Comparison of ENCODE assay signal across 1 cellular context in genomic region chr20:47576516-47577033, GRCh38.
TF ChIP-seq lines count a peak whose summit lies in the region.

No MANE protein-coding gene starts in this region.

TF ChIP-seq in HepG2, 621 proteins besides CTCF, POLR2A, EP300 and RAD21 (continued from another document and continues in another):
- TF ChIP-seq ZHX2 (IDR thresholded peaks at IDR 0.05; ENCODE audit: low read depth) = no peak
- TF ChIP-seq ZHX2 (CRISPR knock-in tag; IDR thresholded peaks at IDR 0.05; ENCODE audit: borderline replicate concordance) = peak; percentile 74; the same call in 1 of the 2 replicates
- TF ChIP-seq ZNF335 (CRISPR knock-in tag; IDR thresholded peaks at IDR 0.05) = peak; percentile 66; the same call in 1 of the 2 replicates
- TF ChIP-seq, protein P1, sequence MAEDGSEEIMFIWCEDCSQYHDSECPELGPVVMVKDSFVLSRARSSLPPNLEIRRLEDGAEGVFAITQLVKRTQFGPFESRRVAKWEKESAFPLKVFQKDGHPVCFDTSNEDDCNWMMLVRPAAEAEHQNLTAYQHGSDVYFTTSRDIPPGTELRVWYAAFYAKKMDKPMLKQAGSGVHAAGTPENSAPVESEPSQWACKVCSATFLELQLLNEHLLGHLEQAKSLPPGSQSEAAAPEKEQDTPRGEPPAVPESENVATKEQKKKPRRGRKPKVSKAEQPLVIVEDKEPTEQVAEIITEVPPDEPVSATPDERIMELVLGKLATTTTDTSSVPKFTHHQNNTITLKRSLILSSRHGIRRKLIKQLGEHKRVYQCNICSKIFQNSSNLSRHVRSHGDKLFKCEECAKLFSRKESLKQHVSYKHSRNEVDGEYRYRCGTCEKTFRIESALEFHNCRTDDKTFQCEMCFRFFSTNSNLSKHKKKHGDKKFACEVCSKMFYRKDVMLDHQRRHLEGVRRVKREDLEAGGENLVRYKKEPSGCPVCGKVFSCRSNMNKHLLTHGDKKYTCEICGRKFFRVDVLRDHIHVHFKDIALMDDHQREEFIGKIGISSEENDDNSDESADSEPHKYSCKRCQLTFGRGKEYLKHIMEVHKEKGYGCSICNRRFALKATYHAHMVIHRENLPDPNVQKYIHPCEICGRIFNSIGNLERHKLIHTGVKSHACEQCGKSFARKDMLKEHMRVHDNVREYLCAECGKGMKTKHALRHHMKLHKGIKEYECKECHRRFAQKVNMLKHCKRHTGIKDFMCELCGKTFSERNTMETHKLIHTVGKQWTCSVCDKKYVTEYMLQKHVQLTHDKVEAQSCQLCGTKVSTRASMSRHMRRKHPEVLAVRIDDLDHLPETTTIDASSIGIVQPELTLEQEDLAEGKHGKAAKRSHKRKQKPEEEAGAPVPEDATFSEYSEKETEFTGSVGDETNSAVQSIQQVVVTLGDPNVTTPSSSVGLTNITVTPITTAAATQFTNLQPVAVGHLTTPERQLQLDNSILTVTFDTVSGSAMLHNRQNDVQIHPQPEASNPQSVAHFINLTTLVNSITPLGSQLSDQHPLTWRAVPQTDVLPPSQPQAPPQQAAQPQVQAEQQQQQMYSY (CRISPR knock-in tag; IDR thresholded peaks at IDR 0.05) = peak; percentile 46; the same call in 1 of the 2 replicates
- 0 out of 2 replicates have a peak, but pooled peaks have one; percentile 50 for TF ChIP-seq CREB3 (CRISPR knock-in tag; IDR thresholded peaks at IDR 0.05)
- TF ChIP-seq ETV5 (CRISPR knock-in tag; IDR thresholded peaks at IDR 0.05; ENCODE audit: borderline replicate concordance) = peak; percentile 74; the same call in 1 of the 2 replicates
- TF ChIP-seq ZNF44 (CRISPR knock-in tag; IDR thresholded peaks at IDR 0.05) = 0 out of 2 replicates have a peak, but pooled peaks have one; percentile 45
- peak; percentile 52; the same call in 1 of the 2 replicates for TF ChIP-seq CEBPB (IDR thresholded peaks at IDR 0.05; ENCODE audit: borderline replicate concordance, low read depth, low read length)
- 0 out of 4 replicates have a peak, but pooled peaks of 1 of the 2 experiments have one; percentile 36 for TF ChIP-seq ATF4 (CRISPR knock-in tag; IDR thresholded peaks at IDR 0.05)
- 0 out of 2 replicates have a peak, but pooled peaks have one; percentile 33 for TF ChIP-seq TARDBP (CRISPR knock-in tag; IDR thresholded peaks at IDR 0.05)
- peak; percentile 73 for TF ChIP-seq BCL6 (CRISPR knock-in tag; IDR thresholded peaks at IDR 0.05)
- TF ChIP-seq, protein P2, sequence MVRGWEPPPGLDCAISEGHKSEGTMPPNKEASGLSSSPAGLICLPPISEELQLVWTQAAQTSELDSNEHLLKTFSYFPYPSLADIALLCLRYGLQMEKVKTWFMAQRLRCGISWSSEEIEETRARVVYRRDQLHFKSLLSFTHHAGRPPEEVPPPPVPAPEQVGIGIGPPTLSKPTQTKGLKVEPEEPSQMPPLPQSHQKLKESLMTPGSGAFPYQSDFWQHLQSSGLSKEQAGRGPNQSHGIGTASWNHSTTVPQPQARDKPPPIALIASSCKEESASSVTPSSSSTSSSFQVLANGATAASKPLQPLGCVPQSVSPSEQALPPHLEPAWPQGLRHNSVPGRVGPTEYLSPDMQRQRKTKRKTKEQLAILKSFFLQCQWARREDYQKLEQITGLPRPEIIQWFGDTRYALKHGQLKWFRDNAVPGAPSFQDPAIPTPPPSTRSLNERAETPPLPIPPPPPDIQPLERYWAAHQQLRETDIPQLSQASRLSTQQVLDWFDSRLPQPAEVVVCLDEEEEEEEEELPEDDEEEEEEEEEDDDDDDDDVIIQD (CRISPR knock-in tag; IDR thresholded peaks at IDR 0.05; ENCODE audit: low read depth) = peak; percentile 100
- peak; percentile 71; the same call in 1 of the 2 replicates for TF ChIP-seq EHMT2 (IDR thresholded peaks at IDR 0.05; ENCODE audit: borderline replicate concordance, low read depth, low read length)
- TF ChIP-seq AKAP8 (CRISPR knock-in tag; IDR thresholded peaks at IDR 0.05) = no peak
- TF ChIP-seq, protein P3, sequence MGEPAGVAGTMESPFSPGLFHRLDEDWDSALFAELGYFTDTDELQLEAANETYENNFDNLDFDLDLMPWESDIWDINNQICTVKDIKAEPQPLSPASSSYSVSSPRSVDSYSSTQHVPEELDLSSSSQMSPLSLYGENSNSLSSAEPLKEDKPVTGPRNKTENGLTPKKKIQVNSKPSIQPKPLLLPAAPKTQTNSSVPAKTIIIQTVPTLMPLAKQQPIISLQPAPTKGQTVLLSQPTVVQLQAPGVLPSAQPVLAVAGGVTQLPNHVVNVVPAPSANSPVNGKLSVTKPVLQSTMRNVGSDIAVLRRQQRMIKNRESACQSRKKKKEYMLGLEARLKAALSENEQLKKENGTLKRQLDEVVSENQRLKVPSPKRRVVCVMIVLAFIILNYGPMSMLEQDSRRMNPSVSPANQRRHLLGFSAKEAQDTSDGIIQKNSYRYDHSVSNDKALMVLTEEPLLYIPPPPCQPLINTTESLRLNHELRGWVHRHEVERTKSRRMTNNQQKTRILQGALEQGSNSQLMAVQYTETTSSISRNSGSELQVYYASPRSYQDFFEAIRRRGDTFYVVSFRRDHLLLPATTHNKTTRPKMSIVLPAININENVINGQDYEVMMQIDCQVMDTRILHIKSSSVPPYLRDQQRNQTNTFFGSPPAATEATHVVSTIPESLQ (CRISPR knock-in tag; conservative IDR thresholded peaks at IDR 0.05) = peak; percentile 86; the same call in 1 of the 2 replicates
- 0 out of 2 replicates have a peak, but pooled peaks have one; percentile 29 for TF ChIP-seq FOXC1 (CRISPR knock-in tag; IDR thresholded peaks at IDR 0.05; ENCODE audit: borderline replicate concordance)
- TF ChIP-seq, protein P4, sequence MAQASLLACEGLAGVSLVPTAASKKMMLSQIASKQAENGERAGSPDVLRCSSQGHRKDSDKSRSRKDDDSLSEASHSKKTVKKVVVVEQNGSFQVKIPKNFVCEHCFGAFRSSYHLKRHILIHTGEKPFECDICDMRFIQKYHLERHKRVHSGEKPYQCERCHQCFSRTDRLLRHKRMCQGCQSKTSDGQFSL (CRISPR knock-in tag; IDR thresholded peaks at IDR 0.05) = 0 out of 2 replicates have a peak, but pooled peaks have one; percentile 56
- TF ChIP-seq SATB2 (CRISPR knock-in tag; IDR thresholded peaks at IDR 0.05) = no peak
- TF ChIP-seq PPARG (CRISPR knock-in tag; conservative IDR thresholded peaks at IDR 0.05) = peak; percentile 75
- no peak for TF ChIP-seq RARG (CRISPR knock-in tag; IDR thresholded peaks at IDR 0.05; ENCODE audit: low read depth)
- peak; percentile 30; the same call in 1 of the 2 replicates for TF ChIP-seq ZSCAN25 (CRISPR knock-in tag; IDR thresholded peaks at IDR 0.05)
- TF ChIP-seq KDM2A (CRISPR knock-in tag; IDR thresholded peaks at IDR 0.05; ENCODE audit: borderline replicate concordance, low read depth) = peak; percentile 59; the same call in 1 of the 2 replicates
- peak; percentile 58 for TF ChIP-seq POLR2AphosphoS5 (IDR thresholded peaks at IDR 0.05; ENCODE audit: low read depth, low read length)
- TF ChIP-seq NR2F1 (CRISPR knock-in tag; IDR thresholded peaks at IDR 0.05) = peak; percentile 72
- TF ChIP-seq ZNF605 (CRISPR knock-in tag; IDR thresholded peaks at IDR 0.05) = peak; percentile 70; the same call in 1 of the 2 replicates
- TF ChIP-seq SP140L (CRISPR knock-in tag; IDR thresholded peaks at IDR 0.05; ENCODE audit: borderline replicate concordance) = peak; percentile 88; the same call in 1 of the 2 replicates
- no peak for TF ChIP-seq NPAS2 (CRISPR knock-in tag; IDR thresholded peaks at IDR 0.05; ENCODE audit: borderline replicate concordance)
- TF ChIP-seq ZNF251 (CRISPR knock-in tag; IDR thresholded peaks at IDR 0.05) = no peak
- TF ChIP-seq ZNF7 (CRISPR knock-in tag; IDR thresholded peaks at IDR 0.05) = no peak
- TF ChIP-seq ZNF672 (CRISPR knock-in tag; IDR thresholded peaks at IDR 0.05) = no peak
- TF ChIP-seq RFXANK (CRISPR knock-in tag; IDR thresholded peaks at IDR 0.05) = no peak; the same call in none of the 2 replicates
- peak; percentile 90; the same call in 1 of the 2 replicates for TF ChIP-seq SIX1 (CRISPR knock-in tag; IDR thresholded peaks at IDR 0.05; ENCODE audit: borderline replicate concordance)
- no peak for TF ChIP-seq SKI (IDR thresholded peaks at IDR 0.05; ENCODE audit: partially characterized antibody)
- no peak for TF ChIP-seq ZBTB10 (CRISPR knock-in tag; IDR thresholded peaks at IDR 0.05; ENCODE audit: borderline replicate concordance)
- no peak for TF ChIP-seq FOXA1 (IDR thresholded peaks at IDR 0.05)
- peak; percentile 82 for TF ChIP-seq FOXA1 (CRISPR knock-in tag; IDR thresholded peaks at IDR 0.05)
- peak; percentile 64; the same call in 1 of the 2 replicates for TF ChIP-seq YEATS2 (CRISPR knock-in tag; IDR thresholded peaks at IDR 0.05; ENCODE audit: borderline replicate concordance)
- TF ChIP-seq, protein P5, sequence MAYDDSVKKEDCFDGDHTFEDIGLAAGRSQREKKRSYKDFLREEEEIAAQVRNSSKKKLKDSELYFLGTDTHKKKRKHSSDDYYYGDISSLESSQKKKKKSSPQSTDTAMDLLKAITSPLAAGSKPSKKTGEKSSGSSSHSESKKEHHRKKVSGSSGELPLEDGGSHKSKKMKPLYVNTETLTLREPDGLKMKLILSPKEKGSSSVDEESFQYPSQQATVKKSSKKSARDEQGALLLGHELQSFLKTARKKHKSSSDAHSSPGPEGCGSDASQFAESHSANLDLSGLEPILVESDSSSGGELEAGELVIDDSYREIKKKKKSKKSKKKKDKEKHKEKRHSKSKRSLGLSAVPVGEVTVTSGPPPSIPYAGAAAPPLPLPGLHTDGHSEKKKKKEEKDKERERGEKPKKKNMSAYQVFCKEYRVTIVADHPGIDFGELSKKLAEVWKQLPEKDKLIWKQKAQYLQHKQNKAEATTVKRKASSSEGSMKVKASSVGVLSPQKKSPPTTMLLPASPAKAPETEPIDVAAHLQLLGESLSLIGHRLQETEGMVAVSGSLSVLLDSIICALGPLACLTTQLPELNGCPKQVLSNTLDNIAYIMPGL (CRISPR knock-in tag; IDR thresholded peaks at IDR 0.05; ENCODE audit: borderline replicate concordance in 1 of 2, low read depth in 1 of 2) = no peak
- no peak for TF ChIP-seq ATF7-NPFF (CRISPR knock-in tag; IDR thresholded peaks at IDR 0.05; ENCODE audit: low read depth)
- 0 out of 2 replicates have a peak, but pooled peaks have one; percentile 33 for TF ChIP-seq CCDC6 (CRISPR knock-in tag; IDR thresholded peaks at IDR 0.05)
